Comparison of ENCODE assay signal across 1 cellular context in the genomic region with DNA sequence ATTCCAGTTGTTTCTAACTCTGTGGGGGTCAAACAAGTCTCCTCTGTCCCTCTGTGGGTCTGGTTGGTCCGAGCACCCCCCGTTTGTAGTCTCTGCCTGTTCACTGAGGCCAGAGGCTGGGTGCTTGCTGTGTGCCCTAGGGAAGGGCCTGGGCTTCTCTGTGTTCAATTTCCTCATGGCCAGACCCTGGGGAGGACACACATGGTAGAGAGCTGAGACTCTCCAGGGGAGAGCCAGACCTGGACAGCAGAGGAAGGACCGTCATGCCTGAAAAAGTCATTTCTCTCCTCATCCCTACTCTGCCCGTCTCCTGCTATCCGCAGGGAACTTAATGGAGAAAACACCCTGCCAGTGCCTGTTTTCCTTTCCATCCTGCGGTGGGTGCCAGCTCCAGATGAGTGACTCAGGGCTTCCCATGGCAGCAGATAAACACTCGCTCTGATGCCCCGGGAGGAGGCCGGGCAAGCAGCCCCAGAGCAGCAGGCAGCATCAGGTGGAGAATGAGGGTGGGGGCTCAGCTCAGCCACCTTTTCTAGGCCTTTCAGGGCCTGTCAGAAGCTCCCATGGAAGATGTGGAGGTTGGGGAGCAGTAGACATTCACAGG.
TF ChIP-seq lines count a peak whose summit lies in the region.

No MANE protein-coding gene starts in this region.

TF ChIP-seq in HepG2, 621 proteins besides CTCF, POLR2A, EP300 and RAD21 (continued from another document):
- TF ChIP-seq, protein P1, sequence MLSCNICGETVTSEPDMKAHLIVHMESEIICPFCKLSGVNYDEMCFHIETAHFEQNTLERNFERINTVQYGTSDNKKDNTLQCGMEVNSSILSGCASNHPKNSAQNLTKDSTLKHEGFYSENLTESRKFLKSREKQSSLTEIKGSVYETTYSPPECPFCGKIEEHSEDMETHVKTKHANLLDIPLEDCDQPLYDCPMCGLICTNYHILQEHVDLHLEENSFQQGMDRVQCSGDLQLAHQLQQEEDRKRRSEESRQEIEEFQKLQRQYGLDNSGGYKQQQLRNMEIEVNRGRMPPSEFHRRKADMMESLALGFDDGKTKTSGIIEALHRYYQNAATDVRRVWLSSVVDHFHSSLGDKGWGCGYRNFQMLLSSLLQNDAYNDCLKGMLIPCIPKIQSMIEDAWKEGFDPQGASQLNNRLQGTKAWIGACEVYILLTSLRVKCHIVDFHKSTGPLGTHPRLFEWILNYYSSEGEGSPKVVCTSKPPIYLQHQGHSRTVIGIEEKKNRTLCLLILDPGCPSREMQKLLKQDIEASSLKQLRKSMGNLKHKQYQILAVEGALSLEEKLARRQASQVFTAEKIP (CRISPR knock-in tag; IDR thresholded peaks at IDR 0.05; ENCODE audit: borderline replicate concordance): no peak
- TF ChIP-seq, protein P2, sequence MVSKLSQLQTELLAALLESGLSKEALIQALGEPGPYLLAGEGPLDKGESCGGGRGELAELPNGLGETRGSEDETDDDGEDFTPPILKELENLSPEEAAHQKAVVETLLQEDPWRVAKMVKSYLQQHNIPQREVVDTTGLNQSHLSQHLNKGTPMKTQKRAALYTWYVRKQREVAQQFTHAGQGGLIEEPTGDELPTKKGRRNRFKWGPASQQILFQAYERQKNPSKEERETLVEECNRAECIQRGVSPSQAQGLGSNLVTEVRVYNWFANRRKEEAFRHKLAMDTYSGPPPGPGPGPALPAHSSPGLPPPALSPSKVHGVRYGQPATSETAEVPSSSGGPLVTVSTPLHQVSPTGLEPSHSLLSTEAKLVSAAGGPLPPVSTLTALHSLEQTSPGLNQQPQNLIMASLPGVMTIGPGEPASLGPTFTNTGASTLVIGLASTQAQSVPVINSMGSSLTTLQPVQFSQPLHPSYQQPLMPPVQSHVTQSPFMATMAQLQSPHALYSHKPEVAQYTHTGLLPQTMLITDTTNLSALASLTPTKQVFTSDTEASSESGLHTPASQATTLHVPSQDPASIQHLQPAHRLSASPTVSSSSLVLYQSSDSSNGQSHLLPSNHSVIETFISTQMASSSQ (IDR thresholded peaks at IDR 0.05; ENCODE audit: low read depth): no peak
- TF ChIP-seq, protein P2 (CRISPR knock-in tag; IDR thresholded peaks at IDR 0.05; ENCODE audit: borderline replicate concordance): no peak
- no peak for TF ChIP-seq ZNF292 (CRISPR knock-in tag; IDR thresholded peaks at IDR 0.05; ENCODE audit: borderline replicate concordance, low read depth)
- peak; percentile 26; the same call in 1 of the 2 replicates for TF ChIP-seq RXRA (CRISPR knock-in tag; IDR thresholded peaks at IDR 0.05)
- TF ChIP-seq KDM2A (CRISPR knock-in tag; IDR thresholded peaks at IDR 0.05; ENCODE audit: borderline replicate concordance, low read depth): 0 out of 2 replicates have a peak, but pooled peaks have one; percentile 25
- TF ChIP-seq EED (CRISPR knock-in tag; IDR thresholded peaks at IDR 0.05): peak; percentile 12; the same call in 1 of the 2 replicates
- TF ChIP-seq KDM6A (CRISPR knock-in tag; IDR thresholded peaks at IDR 0.05; ENCODE audit: low read depth): no peak
- TF ChIP-seq ZNF768 (CRISPR knock-in tag; IDR thresholded peaks at IDR 0.05): peak; percentile 96
- TF ChIP-seq MBD4 (IDR thresholded peaks at IDR 0.05; ENCODE audit: borderline replicate concordance, low read length): no peak
- TF ChIP-seq, protein P3, sequence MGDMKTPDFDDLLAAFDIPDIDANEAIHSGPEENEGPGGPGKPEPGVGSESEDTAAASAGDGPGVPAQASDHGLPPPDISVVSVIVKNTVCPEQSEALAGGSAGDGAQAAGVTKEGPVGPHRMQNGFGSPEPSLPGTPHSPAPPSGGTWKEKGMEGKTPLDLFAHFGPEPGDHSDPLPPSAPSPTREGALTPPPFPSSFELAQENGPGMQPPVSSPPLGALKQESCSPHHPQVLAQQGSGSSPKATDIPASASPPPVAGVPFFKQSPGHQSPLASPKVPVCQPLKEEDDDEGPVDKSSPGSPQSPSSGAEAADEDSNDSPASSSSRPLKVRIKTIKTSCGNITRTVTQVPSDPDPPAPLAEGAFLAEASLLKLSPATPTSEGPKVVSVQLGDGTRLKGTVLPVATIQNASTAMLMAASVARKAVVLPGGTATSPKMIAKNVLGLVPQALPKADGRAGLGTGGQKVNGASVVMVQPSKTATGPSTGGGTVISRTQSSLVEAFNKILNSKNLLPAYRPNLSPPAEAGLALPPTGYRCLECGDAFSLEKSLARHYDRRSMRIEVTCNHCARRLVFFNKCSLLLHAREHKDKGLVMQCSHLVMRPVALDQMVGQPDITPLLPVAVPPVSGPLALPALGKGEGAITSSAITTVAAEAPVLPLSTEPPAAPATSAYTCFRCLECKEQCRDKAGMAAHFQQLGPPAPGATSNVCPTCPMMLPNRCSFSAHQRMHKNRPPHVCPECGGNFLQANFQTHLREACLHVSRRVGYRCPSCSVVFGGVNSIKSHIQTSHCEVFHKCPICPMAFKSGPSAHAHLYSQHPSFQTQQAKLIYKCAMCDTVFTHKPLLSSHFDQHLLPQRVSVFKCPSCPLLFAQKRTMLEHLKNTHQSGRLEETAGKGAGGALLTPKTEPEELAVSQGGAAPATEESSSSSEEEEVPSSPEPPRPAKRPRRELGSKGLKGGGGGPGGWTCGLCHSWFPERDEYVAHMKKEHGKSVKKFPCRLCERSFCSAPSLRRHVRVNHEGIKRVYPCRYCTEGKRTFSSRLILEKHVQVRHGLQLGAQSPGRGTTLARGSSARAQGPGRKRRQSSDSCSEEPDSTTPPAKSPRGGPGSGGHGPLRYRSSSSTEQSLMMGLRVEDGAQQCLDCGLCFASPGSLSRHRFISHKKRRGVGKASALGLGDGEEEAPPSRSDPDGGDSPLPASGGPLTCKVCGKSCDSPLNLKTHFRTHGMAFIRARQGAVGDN (CRISPR knock-in tag; IDR thresholded peaks at IDR 0.05): peak; percentile 30; the same call in 1 of the 2 replicates
- no peak for TF ChIP-seq ZFP82 (CRISPR knock-in tag; IDR thresholded peaks at IDR 0.05; ENCODE audit: borderline replicate concordance)
- no peak for TF ChIP-seq SIX4 (CRISPR knock-in tag; IDR thresholded peaks at IDR 0.05)
- no peak for TF ChIP-seq ZNF776 (CRISPR knock-in tag; IDR thresholded peaks at IDR 0.05)
